Comparison of ENCODE assay signal across 8 cellular contexts in the genomic region with DNA sequence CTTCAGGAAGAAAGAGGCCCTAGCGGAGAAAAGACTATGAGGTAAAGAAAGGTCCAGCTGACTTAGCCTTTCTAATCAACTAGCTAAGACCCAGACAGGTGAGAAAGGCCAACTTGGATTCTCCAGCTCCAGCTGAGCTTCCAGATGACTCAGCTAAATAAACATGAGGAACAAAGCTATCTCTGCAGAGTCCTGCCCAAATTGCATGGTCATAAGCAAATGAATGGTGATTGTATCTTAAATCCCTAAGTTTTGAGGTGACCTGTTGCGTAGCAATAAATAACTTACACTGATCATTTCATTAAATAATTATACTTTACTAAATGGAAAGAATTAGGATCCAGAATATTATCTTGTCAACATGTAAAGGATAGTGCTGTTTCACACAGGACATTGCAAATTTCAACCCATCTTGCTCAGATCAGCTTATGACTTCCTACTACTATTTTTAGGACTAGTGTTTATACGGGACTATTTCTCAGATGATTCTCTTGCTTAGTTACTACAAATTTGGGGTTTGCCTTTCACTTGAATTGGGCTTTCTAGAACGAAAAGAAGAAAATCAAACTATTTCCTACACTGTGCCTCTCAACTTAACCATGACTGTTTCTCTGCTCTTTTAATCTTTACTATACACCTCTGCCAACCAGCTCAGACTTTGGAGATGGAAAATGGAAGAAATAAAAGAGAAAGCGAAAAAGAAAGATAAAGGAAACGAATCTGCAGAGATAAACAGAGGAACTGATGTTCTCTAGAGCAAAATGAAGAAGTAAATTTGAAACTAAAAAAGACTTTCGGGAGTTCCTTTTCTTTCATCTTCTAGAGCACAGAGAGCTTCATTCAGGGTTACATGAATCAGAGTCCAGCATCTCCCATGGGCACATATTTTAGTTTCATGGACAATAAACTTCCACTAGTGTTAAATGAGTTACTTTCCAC.
A peak's percentile ranks its signal among the peaks of the same experiment; 100 is the strongest.
DNase-seq lines count a peak whose midpoint lies in the region; ATAC-seq, FAIRE-seq and TF ChIP-seq lines count a peak whose summit lies in the region.

No MANE protein-coding gene starts in this region.

- ATAC-seq in GM18868 (IDR thresholded peaks at IDR 0.05; ENCODE audit: unreplicated experiment) (peak; percentile 28), HG03432 (IDR thresholded peaks at IDR 0.05; ENCODE audit: unreplicated experiment) (peak; percentile 36)

- H3K4me3 ChIP-seq in ACC112 (ENCODE audit: low read depth, low read length), result peak overlapping the region; percentile 26; the same call in 1 of the 2 replicates

- no peak overlapping the region for H3K27ac ChIP-seq in ACC112 (ENCODE audit: low read depth, low read length)

- peaks cover 10% of the 10 kb centered on the region for H3K27me3 Mint-ChIP-seq in T-helper 2 cell treated with Interferon-gamma antibody and Interleukin-4, amounts not matched to agents 5 μg/mL and 100 μg/mL, for 36 hours (ENCODE audit: low read depth)

- no peaks in the 10 kb centered on the region for H3K79me2 ChIP-seq in ACC112 (ENCODE audit: control insufficient read depth, insufficient read depth, low read length, unreplicated experiment)

- peak overlapping the region; percentile 68 for H3K27ac Mint-ChIP-seq in T-helper 2 cell treated with Interferon-gamma antibody and Interleukin-4, amounts not matched to agents 5 μg/mL and 100 μg/mL, for 36 hours

- peak overlapping the region; percentile 64 for H3K4me3 Mint-ChIP-seq in T-helper 2 cell treated with Interferon-gamma antibody and Interleukin-4, amounts not matched to agents 5 μg/mL and 100 μg/mL, for 36 hours

- H2AFZ ChIP-seq in ACC112 (ENCODE audit: low read length, unreplicated experiment), result peak overlapping the region; percentile 79

- no peaks in the 10 kb centered on the region for H3K36me3 ChIP-seq in ACC112 (ENCODE audit: insufficient read depth, low read length)

- H3K9me3 Mint-ChIP-seq in T-helper 2 cell treated with Interferon-gamma antibody and Interleukin-4, amounts not matched to agents 5 μg/mL and 100 μg/mL, for 36 hours, result peaks cover 7% of the 10 kb centered on the region

- FAIRE-seq in H54 (lab: Jason Lieb, UNC), result no peak

- no peaks in the 10 kb centered on the region for H3K36me3 Mint-ChIP-seq in T-helper 2 cell treated with Interferon-gamma antibody and Interleukin-4, amounts not matched to agents 5 μg/mL and 100 μg/mL, for 36 hours (ENCODE audit: low read depth)

- H3K4me1 Mint-ChIP-seq in T-helper 2 cell treated with Interferon-gamma antibody and Interleukin-4, amounts not matched to agents 5 μg/mL and 100 μg/mL, for 36 hours (ENCODE audit: low read depth), result peaks cover 27% of the 10 kb centered on the region

- peaks cover 17% of the 10 kb centered on the region for H3K4me1 ChIP-seq in ACC112 (ENCODE audit: control insufficient read depth, insufficient read depth, low read length, unreplicated experiment)

- no peak for DNase-seq in T-helper 2 cell treated with Interferon-gamma antibody and Interleukin-4, amounts not matched to agents 5 μg/mL and 100 μg/mL, for 36 hours (ENCODE audit: low spot score)
- DNase-seq in iris pigment epithelial cell (ENCODE audit: low read depth) (peak; percentile 26), H54 (ENCODE audit: insufficient read length, low spot score) (no peak), NCI-H1436 treated with DMSO at 0.1 percent for 48 hours (lab: John Stamatoyannopoulos, UW) (no peak), KG1 (lab: John Stamatoyannopoulos, UW) (no peak)

- TF ChIP-seq POLR2A in H54 (IDR thresholded peaks at IDR 0.05; ENCODE audit: low read depth, low read length), result no peak

- no peaks in the 10 kb centered on the region for H3K27me3 ChIP-seq in ACC112 (ENCODE audit: insufficient read depth, low read length)
